ENCODE assay signal across 16 cellular contexts in the genomic region with DNA sequence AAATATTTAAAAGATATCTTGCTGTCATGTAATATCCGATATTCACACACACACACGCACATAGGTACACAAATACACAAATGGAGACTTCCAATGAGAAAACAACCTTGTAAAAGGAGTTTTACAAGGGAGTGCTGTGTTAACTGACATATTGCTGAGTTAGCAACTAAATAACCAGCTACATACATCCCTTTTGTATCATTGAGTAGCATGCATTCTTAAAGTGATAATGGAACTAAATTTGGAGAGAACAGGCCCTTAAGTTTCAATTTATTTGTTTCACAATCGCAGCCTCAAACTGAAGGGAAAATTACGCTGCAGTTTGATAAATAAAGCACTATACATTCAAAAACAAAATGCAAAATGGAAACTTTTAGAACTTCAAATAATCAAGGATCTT.
DNase-seq lines count a peak whose midpoint lies in the region; ATAC-seq, FAIRE-seq and TF ChIP-seq lines count a peak whose summit lies in the region.
"Had no signal": no experiment of that assay in that cellular context is flagged by ENCODE, and none has a peak within 500 bp of the region (broad histone marks: within the 10 kb centered on the region; RNA-seq: fewer than 3 reads in every experiment).

No MANE protein-coding gene starts in this region.

- no peaks in the 10 kb centered on the region for H3K27me3 ChIP-seq in GM23248 (replicated peaks; ENCODE audit: insufficient read depth)
- H3K27me3 ChIP-seq in astrocyte (ENCODE audit: insufficient read depth, low read length), result no peaks in the 10 kb centered on the region
- H3K27me3 ChIP-seq: right atrium auricular region had no signal

- H3K36me3 ChIP-seq in GM23248 (ENCODE audit: low read depth) (no peaks in the 10 kb centered on the region), astrocyte (ENCODE audit: insufficient read depth, low read length) (no peaks in the 10 kb centered on the region), kidney (ENCODE audit: control insufficient read depth in 1 of 2, insufficient read depth in 2 of 2, low read length in 2 of 2) (no peaks in the 10 kb centered on the region)
- H3K36me3 ChIP-seq: right atrium auricular region had no signal

- DNase-seq in GM12865 (ENCODE audit: low read depth) (peak; percentile 11), GM23248 (no peak), astrocyte (ENCODE audit: low read depth) (no peak), neural crest cell (ENCODE audit: low read depth, low spot score) (no peak), D341Med (ENCODE audit: low spot score) (no peak), kidney (no peak)
- DNase-seq: activated CD4-positive, CD25-positive, alpha-beta regulatory T cell; activated T-cell treated with anti-CD3 and anti-CD28 coated beads for 4 hours; naive B cell; NCI-H2107; NCI-H774; stimulated activated CD4-positive, alpha-beta T cell treated with anti-CD3 and anti-CD28 coated beads, Interleukin-2, amount 100 ng/mL, for 24 hours had no signal

- H3K27me3 Mint-ChIP-seq in astrocyte (ENCODE audit: low read depth, unreplicated experiment), result no peaks in the 10 kb centered on the region
- H3K27me3 Mint-ChIP-seq in neural crest cell (ENCODE audit: low read depth), result no peaks in the 10 kb centered on the region

- H3K4me1 ChIP-seq in GM23248 (ENCODE audit: insufficient read depth) (peaks cover 9% of the 10 kb centered on the region; the same call in 1 of the 2 replicates), astrocyte (ENCODE audit: insufficient read depth, low read length) (peaks cover 31% of the 10 kb centered on the region), kidney (ENCODE audit: control insufficient read depth in 1 of 2, insufficient read depth in 1 of 2, low read depth in 1 of 2, low read length in 2 of 2) (no peaks in the 10 kb centered on the region)

- H3K4me2 ChIP-seq in GM23248 (ENCODE audit: unreplicated experiment) (no peak overlapping the region), astrocyte (ENCODE audit: low read length) (peak overlapping the region; percentile 16)

- H3K4me3 Mint-ChIP-seq in astrocyte (ENCODE audit: unreplicated experiment), result peak overlapping the region; percentile 27
- H3K4me3 Mint-ChIP-seq in neural crest cell, result peak overlapping the region; percentile 55
- H3K4me3 Mint-ChIP-seq: naive B cell had no signal

- TF ChIP-seq CTCF in GM12865 (IDR thresholded peaks at IDR 0.05; ENCODE audit: insufficient read depth, low read depth, low read length, missing control alignments) (no peak), astrocyte (IDR thresholded peaks at IDR 0.05; ENCODE audit: insufficient read depth, low read depth, low read length) (no peak), neural crest cell (conservative IDR thresholded peaks at IDR 0.05) (no peak), kidney (IDR thresholded peaks at IDR 0.05; ENCODE audit: borderline replicate concordance, extremely low read depth, insufficient read depth) (no peak)

- H3K4me1 Mint-ChIP-seq in astrocyte (ENCODE audit: low read depth, unreplicated experiment) (peaks cover 30% of the 10 kb centered on the region), neural crest cell (peaks cover 68% of the 10 kb centered on the region)
- H3K4me1 Mint-ChIP-seq: naive B cell had no signal

- FAIRE-seq in astrocyte (lab: Jason Lieb, UNC), result no peak
- FAIRE-seq in kidney (lab: Jason Lieb, UNC), result no peak

- 92 to 95% methylated on average over 4 of the region's 4 CpGs for WGBS in GM23248 (ENCODE audit: low coverage in 1 of 2, low lambda C conversion rate in 2 of 2, missing lambda C conversion rate in 2 of 2), 2 experiments

- H3K36me3 Mint-ChIP-seq in astrocyte (ENCODE audit: low read depth, unreplicated experiment) (no peaks in the 10 kb centered on the region), neural crest cell (ENCODE audit: low read depth) (no peaks in the 10 kb centered on the region)
- H3K36me3 Mint-ChIP-seq: activated naive CD8-positive, alpha-beta T cell; naive B cell had no signal

- no peak for ATAC-seq in activated CD4-positive, CD25-positive, alpha-beta regulatory T cell treated with anti-CD3 and anti-CD28 coated beads, Interleukin-2, amount 50 U/mL, for 24 hours
- no peak for ATAC-seq in GM19455 (IDR thresholded peaks at IDR 0.05; ENCODE audit: unreplicated experiment)

- H3K27ac ChIP-seq in GM23248 (no peak overlapping the region), astrocyte (ENCODE audit: low read depth, low read length) (no peak overlapping the region), kidney (ENCODE audit: low read depth in 2 of 2, low read length in 2 of 2) (no peak overlapping the region)
- H3K27ac ChIP-seq: right atrium auricular region had no signal

- H3K9me2 ChIP-seq in GM23248 (ENCODE audit: insufficient read depth), result no peaks in the 10 kb centered on the region

- H3K9me3 Mint-ChIP-seq in astrocyte (ENCODE audit: unreplicated experiment) (peaks cover 2% of the 10 kb centered on the region), neural crest cell (no peaks in the 10 kb centered on the region)

- H2AFZ ChIP-seq in GM23248, result peak overlapping the region; percentile 10; the same call in 1 of the 2 replicates
- H2AFZ ChIP-seq in astrocyte (ENCODE audit: low read depth, low read length), result no peak overlapping the region

- H3K27ac Mint-ChIP-seq in astrocyte (ENCODE audit: unreplicated experiment) (no peak overlapping the region), neural crest cell (ENCODE audit: unreplicated experiment) (peak overlapping the region; percentile 84)
- H3K27ac Mint-ChIP-seq: activated naive CD8-positive, alpha-beta T cell; naive B cell had no signal

- peaks cover 12% of the 10 kb centered on the region for H3F3A ChIP-seq in GM23248 (ENCODE audit: insufficient read depth)

- H3K9me3 ChIP-seq in GM23248 (ENCODE audit: low read depth) (no peaks in the 10 kb centered on the region), astrocyte (ENCODE audit: insufficient read depth, low read depth, low read length) (no peaks in the 10 kb centered on the region), kidney (ENCODE audit: control insufficient read depth in 1 of 2, low read length in 2 of 2) (no peaks in the 10 kb centered on the region)
- H3K9me3 ChIP-seq: right atrium auricular region had no signal

- H3K9ac ChIP-seq in GM23248 (no peak overlapping the region), astrocyte (ENCODE audit: low read length) (no peak overlapping the region), kidney (ENCODE audit: low read length in 2 of 2) (no peak overlapping the region)

- H4K20me1 ChIP-seq in GM23248 (ENCODE audit: insufficient read depth) (no peaks in the 10 kb centered on the region), astrocyte (ENCODE audit: insufficient read depth, low read length) (no peaks in the 10 kb centered on the region)

- intact Hi-C loops in kidney (cut with DNase I), result loop anchor here (10.0 kb wide), 1 partner anchor 1050 kb away; the partner anchor contains the start of gene NR2F2

- in situ Hi-C loops in GM23248 (cut with MboI), result no loop called here

- H3K79me2 ChIP-seq in GM23248 (ENCODE audit: insufficient read depth), result no peaks in the 10 kb centered on the region
- no peaks in the 10 kb centered on the region for H3K79me2 ChIP-seq in astrocyte (ENCODE audit: insufficient read depth, low read length)

- no peak overlapping the region for H3K4me3 ChIP-seq in GM12865 (ENCODE audit: low read depth, low read length)
- no peak overlapping the region for H3K4me3 ChIP-seq in GM23248
- no peak overlapping the region for H3K4me3 ChIP-seq in astrocyte (ENCODE audit: insufficient read depth, low read depth, low read length)
- H3K4me3 ChIP-seq in kidney (ENCODE audit: low read length in 2 of 2), result no peak overlapping the region
- H3K4me3 ChIP-seq: right atrium auricular region had no signal
